ENCODE assay signal across 1 cellular context in the genomic region with DNA sequence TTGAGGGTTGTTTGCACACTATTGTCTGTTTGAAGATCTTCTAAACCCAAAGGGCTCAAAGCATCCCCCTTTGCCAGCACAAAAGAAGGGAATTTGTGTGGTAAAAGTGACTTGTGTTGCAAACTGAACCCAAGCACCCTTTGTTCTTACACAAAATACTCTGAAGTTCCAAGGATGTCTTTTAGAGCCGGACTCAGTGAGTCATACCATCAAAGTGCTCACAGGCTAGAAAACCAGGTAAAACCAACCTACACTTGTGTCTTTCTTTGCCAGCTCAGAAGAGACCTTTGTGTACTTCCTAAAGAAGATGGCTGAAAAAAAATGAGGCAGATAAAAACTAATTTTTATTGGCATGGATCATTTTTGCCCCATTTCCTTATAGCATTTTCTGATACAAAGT.
TF ChIP-seq lines count a peak whose summit lies in the region.

No MANE protein-coding gene starts in this region.

TF ChIP-seq in WTC11, 78 proteins besides CTCF, POLR2A, EP300 and RAD21 (continued from another document):
- TF ChIP-seq, protein P1, sequence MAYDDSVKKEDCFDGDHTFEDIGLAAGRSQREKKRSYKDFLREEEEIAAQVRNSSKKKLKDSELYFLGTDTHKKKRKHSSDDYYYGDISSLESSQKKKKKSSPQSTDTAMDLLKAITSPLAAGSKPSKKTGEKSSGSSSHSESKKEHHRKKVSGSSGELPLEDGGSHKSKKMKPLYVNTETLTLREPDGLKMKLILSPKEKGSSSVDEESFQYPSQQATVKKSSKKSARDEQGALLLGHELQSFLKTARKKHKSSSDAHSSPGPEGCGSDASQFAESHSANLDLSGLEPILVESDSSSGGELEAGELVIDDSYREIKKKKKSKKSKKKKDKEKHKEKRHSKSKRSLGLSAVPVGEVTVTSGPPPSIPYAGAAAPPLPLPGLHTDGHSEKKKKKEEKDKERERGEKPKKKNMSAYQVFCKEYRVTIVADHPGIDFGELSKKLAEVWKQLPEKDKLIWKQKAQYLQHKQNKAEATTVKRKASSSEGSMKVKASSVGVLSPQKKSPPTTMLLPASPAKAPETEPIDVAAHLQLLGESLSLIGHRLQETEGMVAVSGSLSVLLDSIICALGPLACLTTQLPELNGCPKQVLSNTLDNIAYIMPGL (CRISPR knock-in tag; IDR thresholded peaks at IDR 0.05) = no peak
- TF ChIP-seq, protein P2, sequence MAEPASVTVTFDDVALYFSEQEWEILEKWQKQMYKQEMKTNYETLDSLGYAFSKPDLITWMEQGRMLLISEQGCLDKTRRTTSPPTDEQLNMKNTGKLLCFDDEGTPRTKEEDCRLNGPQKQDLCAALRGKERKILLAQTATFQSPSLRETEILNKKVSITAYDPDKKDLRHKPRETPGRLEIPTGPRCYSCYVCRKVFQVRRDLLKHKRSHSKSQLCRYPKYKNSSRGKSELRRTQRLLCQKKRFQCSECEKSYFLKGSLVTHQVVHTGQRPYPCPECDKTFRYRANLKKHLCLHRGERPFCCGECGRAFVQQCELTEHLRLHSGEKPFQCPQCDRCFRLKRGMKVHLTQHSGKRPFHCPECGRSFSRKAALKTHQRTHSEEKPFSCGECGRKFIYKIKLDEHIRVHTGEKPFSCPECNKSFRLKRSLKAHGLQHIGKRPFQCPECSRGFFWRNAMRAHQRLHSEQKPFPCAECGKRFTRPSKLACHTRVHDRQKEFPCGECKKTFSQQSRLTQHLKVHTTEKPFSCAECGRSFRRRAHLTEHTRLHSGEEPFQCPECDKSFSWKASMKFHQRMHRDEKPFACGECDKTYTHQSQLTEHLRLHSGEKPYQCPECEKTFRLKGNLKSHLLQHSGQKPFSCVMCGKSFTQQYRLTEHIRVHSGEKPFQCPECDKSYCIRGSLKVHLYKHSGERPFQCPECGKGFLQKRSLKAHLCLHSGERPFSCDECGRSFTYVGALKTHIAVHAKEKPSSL (CRISPR knock-in tag; conservative IDR thresholded peaks at IDR 0.05) = no peak
- TF ChIP-seq, protein P3, sequence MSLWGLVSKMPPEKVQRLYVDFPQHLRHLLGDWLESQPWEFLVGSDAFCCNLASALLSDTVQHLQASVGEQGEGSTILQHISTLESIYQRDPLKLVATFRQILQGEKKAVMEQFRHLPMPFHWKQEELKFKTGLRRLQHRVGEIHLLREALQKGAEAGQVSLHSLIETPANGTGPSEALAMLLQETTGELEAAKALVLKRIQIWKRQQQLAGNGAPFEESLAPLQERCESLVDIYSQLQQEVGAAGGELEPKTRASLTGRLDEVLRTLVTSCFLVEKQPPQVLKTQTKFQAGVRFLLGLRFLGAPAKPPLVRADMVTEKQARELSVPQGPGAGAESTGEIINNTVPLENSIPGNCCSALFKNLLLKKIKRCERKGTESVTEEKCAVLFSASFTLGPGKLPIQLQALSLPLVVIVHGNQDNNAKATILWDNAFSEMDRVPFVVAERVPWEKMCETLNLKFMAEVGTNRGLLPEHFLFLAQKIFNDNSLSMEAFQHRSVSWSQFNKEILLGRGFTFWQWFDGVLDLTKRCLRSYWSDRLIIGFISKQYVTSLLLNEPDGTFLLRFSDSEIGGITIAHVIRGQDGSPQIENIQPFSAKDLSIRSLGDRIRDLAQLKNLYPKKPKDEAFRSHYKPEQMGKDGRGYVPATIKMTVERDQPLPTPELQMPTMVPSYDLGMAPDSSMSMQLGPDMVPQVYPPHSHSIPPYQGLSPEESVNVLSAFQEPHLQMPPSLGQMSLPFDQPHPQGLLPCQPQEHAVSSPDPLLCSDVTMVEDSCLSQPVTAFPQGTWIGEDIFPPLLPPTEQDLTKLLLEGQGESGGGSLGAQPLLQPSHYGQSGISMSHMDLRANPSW (CRISPR knock-in tag; conservative IDR thresholded peaks at IDR 0.05; ENCODE audit: low read depth) = no peak
- no peak for TF ChIP-seq OVOL2 (CRISPR knock-in tag; IDR thresholded peaks at IDR 0.05; ENCODE audit: borderline replicate concordance)
- no peak for TF ChIP-seq FOXK1 (CRISPR knock-in tag; IDR thresholded peaks at IDR 0.05)
- no peak for TF ChIP-seq ETV6 (CRISPR knock-in tag; IDR thresholded peaks at IDR 0.05)
- no peak for TF ChIP-seq EMX1 (CRISPR knock-in tag; IDR thresholded peaks at IDR 0.05)
- TF ChIP-seq, protein P4, sequence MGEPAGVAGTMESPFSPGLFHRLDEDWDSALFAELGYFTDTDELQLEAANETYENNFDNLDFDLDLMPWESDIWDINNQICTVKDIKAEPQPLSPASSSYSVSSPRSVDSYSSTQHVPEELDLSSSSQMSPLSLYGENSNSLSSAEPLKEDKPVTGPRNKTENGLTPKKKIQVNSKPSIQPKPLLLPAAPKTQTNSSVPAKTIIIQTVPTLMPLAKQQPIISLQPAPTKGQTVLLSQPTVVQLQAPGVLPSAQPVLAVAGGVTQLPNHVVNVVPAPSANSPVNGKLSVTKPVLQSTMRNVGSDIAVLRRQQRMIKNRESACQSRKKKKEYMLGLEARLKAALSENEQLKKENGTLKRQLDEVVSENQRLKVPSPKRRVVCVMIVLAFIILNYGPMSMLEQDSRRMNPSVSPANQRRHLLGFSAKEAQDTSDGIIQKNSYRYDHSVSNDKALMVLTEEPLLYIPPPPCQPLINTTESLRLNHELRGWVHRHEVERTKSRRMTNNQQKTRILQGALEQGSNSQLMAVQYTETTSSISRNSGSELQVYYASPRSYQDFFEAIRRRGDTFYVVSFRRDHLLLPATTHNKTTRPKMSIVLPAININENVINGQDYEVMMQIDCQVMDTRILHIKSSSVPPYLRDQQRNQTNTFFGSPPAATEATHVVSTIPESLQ (CRISPR knock-in tag; IDR thresholded peaks at IDR 0.05) = no peak
- no peak for TF ChIP-seq MXD4 (CRISPR knock-in tag; IDR thresholded peaks at IDR 0.05; ENCODE audit: borderline replicate concordance)
- no peak for TF ChIP-seq FOXP1 (CRISPR knock-in tag; IDR thresholded peaks at IDR 0.05; ENCODE audit: borderline replicate concordance)
TF ChIP-seq in WTC11: peak in this region for 0.
